24 cellular contexts compared by ENCODE assay signal in genomic region chr11:15224466-15224865, GRCh38.
"Had no signal": no experiment of that assay in that cellular context is flagged by ENCODE, and none has a peak within 500 bp of the region (broad histone marks: within the 10 kb centered on the region; RNA-seq: fewer than 3 reads in every experiment).

No MANE protein-coding gene starts in this region.

- H3K27me3 Mint-ChIP-seq: dendritic cell treated with granulocyte-macrophage colony-stimulating factor and Interleukin-4, amounts not matched to agents 40 ng/mL and 50 ng/mL, for 4 days had no signal

- H3K9me3 ChIP-seq: colonic mucosa, esophagus muscularis mucosa, gastroesophageal sphincter, heart left ventricle, left lung, lower lobe of right lung, mucosa of descending colon had no signal

- H3K36me3 ChIP-seq: colonic mucosa, esophagus muscularis mucosa, gastroesophageal sphincter, heart left ventricle, left lung, lower lobe of right lung had no signal

- H3K4me1 ChIP-seq: colonic mucosa, esophagus muscularis mucosa, foreskin keratinocyte, gastroesophageal sphincter, heart left ventricle, left lung, lower lobe of right lung had no signal

- H3K4me3 ChIP-seq: colonic mucosa, esophagus muscularis mucosa, gastroesophageal sphincter, heart left ventricle, hepatocyte, left lung, lower lobe of right lung, mucosa of descending colon had no signal

- FAIRE-seq: endothelial cell of umbilical vein, frontal cortex, islet of Langerhans, keratinocyte had no signal

- H3K79me2 ChIP-seq: hepatocyte had no signal

- H3K27ac ChIP-seq: colonic mucosa, esophagus muscularis mucosa, foreskin keratinocyte, gastroesophageal sphincter, heart left ventricle, hepatocyte, left lung, lower lobe of right lung had no signal

- ATAC-seq: effector memory CD8-positive, alpha-beta T cell; foreskin keratinocyte; gastroesophageal sphincter; heart left ventricle; left cardiac atrium; left lung; left ventricle myocardium superior; lower lobe of right lung; mucosa of descending colon; naive thymus-derived CD8-positive, alpha-beta T cell had no signal

- H3K9me3 Mint-ChIP-seq: dendritic cell treated with granulocyte-macrophage colony-stimulating factor and Interleukin-4, amounts not matched to agents 40 ng/mL and 50 ng/mL, for 4 days; effector memory CD8-positive, alpha-beta T cell; mesothelial cell of epicardium; naive B cell; naive thymus-derived CD8-positive, alpha-beta T cell had no signal

- H3K4me2 ChIP-seq: hepatocyte had no signal

- H2AFZ ChIP-seq: hepatocyte had no signal

- H3K4me3 Mint-ChIP-seq: dendritic cell treated with granulocyte-macrophage colony-stimulating factor and Interleukin-4, amounts not matched to agents 40 ng/mL and 50 ng/mL, for 4 days; effector memory CD8-positive, alpha-beta T cell; mesothelial cell of epicardium; naive B cell; naive thymus-derived CD8-positive, alpha-beta T cell had no signal

- H3K36me3 Mint-ChIP-seq: mesothelial cell of epicardium; naive B cell; naive thymus-derived CD8-positive, alpha-beta T cell had no signal

- H3K4me1 Mint-ChIP-seq: naive B cell; naive thymus-derived CD8-positive, alpha-beta T cell had no signal

- H3K27ac Mint-ChIP-seq: dendritic cell treated with granulocyte-macrophage colony-stimulating factor and Interleukin-4, amounts not matched to agents 40 ng/mL and 50 ng/mL, for 4 days; effector memory CD8-positive, alpha-beta T cell; mesothelial cell of epicardium; naive thymus-derived CD8-positive, alpha-beta T cell had no signal

- DNase-seq: colonic mucosa; cortex of kidney; effector CD8-positive, alpha-beta T cell; effector memory CD8-positive, alpha-beta T cell; foreskin keratinocyte; heart left ventricle; hypothalamus; left cardiac atrium; left lung; left ventricle myocardium superior; lower lobe of right lung; mesenchymal stem cell; mucosa of descending colon; naive B cell; naive thymus-derived CD8-positive, alpha-beta T cell had no signal

- H3K27me3 ChIP-seq: colonic mucosa, esophagus muscularis mucosa, foreskin keratinocyte, gastroesophageal sphincter, heart left ventricle, hepatocyte, left lung had no signal
